11 cellular contexts compared by ENCODE assay signal in the genomic region with DNA sequence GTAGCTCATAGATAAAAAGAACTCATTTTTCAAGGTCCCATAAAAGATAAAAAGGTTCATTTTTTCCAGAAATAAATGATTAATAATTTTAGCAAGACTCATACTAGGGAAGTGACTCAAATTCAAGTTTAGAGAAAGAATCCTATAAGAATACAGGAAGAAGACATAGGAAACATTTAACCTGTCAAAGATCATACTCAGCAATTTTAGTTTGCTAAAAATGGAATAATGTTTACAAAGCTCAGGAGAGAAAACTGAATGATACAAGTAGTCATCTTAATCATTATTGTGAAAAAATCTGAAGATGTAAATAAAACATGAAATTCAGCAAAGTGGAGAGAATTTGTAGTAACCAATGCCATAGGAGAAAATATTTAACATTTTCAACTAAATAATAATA.
"Had no signal": no experiment of that assay in that cellular context is flagged by ENCODE, and none has a peak within 500 bp of the region (broad histone marks: within the 10 kb centered on the region; RNA-seq: fewer than 3 reads in every experiment).

No MANE protein-coding gene starts in this region.

- H3K36me3 ChIP-seq: HAP-1 had no signal

- FAIRE-seq: H1, H54 had no signal

- H3K27ac ChIP-seq: GM23248 had no signal

- H3K4me3 ChIP-seq: GM23248, GM23338, HAP-1 had no signal

- H2AFZ ChIP-seq: GM23248, GM23338 had no signal

- ATAC-seq: GM23338, HCT116 had no signal

- H3K4me2 ChIP-seq: GM23338 had no signal

- H3K9ac ChIP-seq: GM23248 had no signal

- DNase-seq: GM23248, GOT3, H7, H9, HCEC 1CT, HFFc6 had no signal

- H3K9me3 ChIP-seq: HAP-1 had no signal

- H3K4me1 ChIP-seq: HAP-1 had no signal
